Comparison of ENCODE assay signal across 17 cellular contexts in genomic region chr18:8778386-8778785, GRCh38.
DNase-seq lines count a peak whose midpoint lies in the region; ATAC-seq and TF ChIP-seq lines count a peak whose summit lies in the region.
"Had no signal": no experiment of that assay in that cellular context is flagged by ENCODE, and none has a peak within 500 bp of the region (broad histone marks: within the 10 kb centered on the region; RNA-seq: fewer than 3 reads in every experiment).

No MANE protein-coding gene starts in this region.

- no peak overlapping the region for H2AK5ac ChIP-seq in mesendoderm (ENCODE audit: low read length)

- H3K23ac ChIP-seq in mesendoderm (ENCODE audit: low read length) = no peak overlapping the region

- H3K4me1 Mint-ChIP-seq in mesothelial cell of epicardium = peaks cover 22% of the 10 kb centered on the region
- H3K4me1 Mint-ChIP-seq: IgD-negative memory B cell had no signal

- H3K27ac ChIP-seq in BLaER1 (peak overlapping the region; percentile 99), HUES6 (ENCODE audit: low read depth, low read length) (peak overlapping the region; percentile 31; the same call in 1 of the 2 replicates), mesendoderm (ENCODE audit: low read depth, low read length) (no peak overlapping the region)
- H3K27ac ChIP-seq: C4-2B had no signal

- H3K36me3 ChIP-seq in BLaER1 (peaks cover 32% of the 10 kb centered on the region; the same call in 1 of the 2 replicates), HUES6 (ENCODE audit: control insufficient read depth, insufficient read depth, low read length) (peaks cover 26% of the 10 kb centered on the region), mesendoderm (ENCODE audit: control insufficient read depth, insufficient read depth, low read length) (no peaks in the 10 kb centered on the region), MG63 (peaks cover 32% of the 10 kb centered on the region)

- H3K4me1 ChIP-seq in BLaER1 = peaks cover 86% of the 10 kb centered on the region
- H3K4me1 ChIP-seq in HUES6 (ENCODE audit: control insufficient read depth, insufficient read depth, low read length) = peaks cover 34% of the 10 kb centered on the region
- H3K4me1 ChIP-seq in mesendoderm (ENCODE audit: control insufficient read depth, low read depth, low read length) = no peaks in the 10 kb centered on the region

- peaks cover 1% of the 10 kb centered on the region for H3K27me3 Mint-ChIP-seq in mesothelial cell of epicardium (ENCODE audit: low read depth)

- H3K9ac ChIP-seq in BLaER1 = peak overlapping the region; percentile 99
- peak overlapping the region; percentile 9 for H3K9ac ChIP-seq in HUES6 (ENCODE audit: low read length)
- H3K9ac ChIP-seq in mesendoderm (ENCODE audit: low read length) = no peak overlapping the region

- no peak for TF ChIP-seq CTCF in mesothelial cell of epicardium (IDR thresholded peaks at IDR 0.05; ENCODE audit: unreplicated experiment)

- H3K27me3 ChIP-seq in BLaER1 (no peaks in the 10 kb centered on the region), HUES6 (ENCODE audit: control insufficient read depth, insufficient read depth, low read length) (no peaks in the 10 kb centered on the region), mesendoderm (ENCODE audit: insufficient read depth, low read length, poor library complexity) (no peaks in the 10 kb centered on the region), MG63 (no peaks in the 10 kb centered on the region)

- H3K4me3 ChIP-seq in BLaER1 = peak overlapping the region; percentile 92; the same call in 1 of the 2 replicates
- no peak overlapping the region for H3K4me3 ChIP-seq in HUES6 (ENCODE audit: low read depth, low read length)
- H3K4me3 ChIP-seq in mesendoderm (ENCODE audit: low read length) = no peak overlapping the region
- no peak overlapping the region for H3K4me3 ChIP-seq in MG63

- peaks cover 2% of the 10 kb centered on the region for H3K79me1 ChIP-seq in mesendoderm (ENCODE audit: low read length)

- peak overlapping the region; percentile 1 for H3K18ac ChIP-seq in mesendoderm (ENCODE audit: low read length)

- H2BK120ac ChIP-seq in mesendoderm (ENCODE audit: low read depth, low read length) = no peak overlapping the region

- no peak overlapping the region for H3K4ac ChIP-seq in mesendoderm (ENCODE audit: low read depth, low read length)

- no peak overlapping the region for H2BK15ac ChIP-seq in mesendoderm (replicated peaks; ENCODE audit: low read depth)

- WGBS in mesendoderm (ENCODE audit: extremely low coverage, insufficient coverage, low lambda C conversion rate) = no CpG with 5 or more reads among the region's 3 CpGs

- no peaks in the 10 kb centered on the region for H3K9me3 Mint-ChIP-seq in mesothelial cell of epicardium
- H3K9me3 Mint-ChIP-seq: IgD-negative memory B cell had no signal

- no peak for ATAC-seq in GM21576 (IDR thresholded peaks at IDR 0.05; ENCODE audit: unreplicated experiment)

- no peak overlapping the region for H4K8ac ChIP-seq in mesendoderm (ENCODE audit: low read depth, low read length)

- H3K4me3 Mint-ChIP-seq in mesothelial cell of epicardium = no peak overlapping the region
- H3K4me3 Mint-ChIP-seq: IgD-negative memory B cell had no signal

- no peaks in the 10 kb centered on the region for H3K36me3 Mint-ChIP-seq in mesothelial cell of epicardium
- H3K36me3 Mint-ChIP-seq: IgD-negative memory B cell had no signal

- no peak overlapping the region for H2BK5ac ChIP-seq in mesendoderm (ENCODE audit: low read length)

- no peak overlapping the region for H3K27ac Mint-ChIP-seq in mesothelial cell of epicardium

- H3K4me2 ChIP-seq in BLaER1 (peak overlapping the region; percentile 96), mesendoderm (ENCODE audit: low read length) (no peak overlapping the region)

- peaks cover under 1% of the 10 kb centered on the region; the same call in 1 of the 2 replicates for H4K20me1 ChIP-seq in BLaER1

- H3K9me3 ChIP-seq in BLaER1 (no peaks in the 10 kb centered on the region), HUES6 (ENCODE audit: control insufficient read depth, insufficient read depth, low read depth, low read length) (no peaks in the 10 kb centered on the region), MG63 (no peaks in the 10 kb centered on the region)

- DNase-seq in NCI-H2227 treated with DMSO at 0.1 percent for 48 hours (lab: John Stamatoyannopoulos, UW) (peak; percentile 88), mesendoderm (peak; percentile 53), mesothelial cell of epicardium (ENCODE audit: low spot score in 2 of 2, unreplicated experiment in 2 of 2) (no peak), SKM-1 (lab: John Stamatoyannopoulos, UW; ENCODE audit: unreplicated experiment) (no peak), MG63 (no peak)
- DNase-seq: Calu3, MV-4-11, NCI-H1694, NCI-H524, OCI-M1, RPMI8226, SW 1271 had no signal

- H4K5ac ChIP-seq in mesendoderm (ENCODE audit: low read length) = no peak overlapping the region

- no peaks in the 10 kb centered on the region for H3K79me2 ChIP-seq in mesendoderm (ENCODE audit: control insufficient read depth, insufficient read depth, low read length)

- peak overlapping the region; percentile 10 for H3K56ac ChIP-seq in mesendoderm (ENCODE audit: low read length)

Comparison
In these comparisons a context has a peak if more than half of its experiments do, and no peak if none do; other contexts are left out.
1. DNase-seq: peak in NCI-H2227 treated with DMSO at 0.1 percent for 48 hours (single experiment) and mesendoderm (single experiment); none in mesothelial cell of epicardium (0 of 2), SKM-1 (single experiment) and MG63 (single experiment).